In genomic region chr11:28107726-28108618, GRCh38 we compare ENCODE assay signal across 8 cellular contexts. TPM values are rescaled to one million over a fixed set of nuclear protein-coding genes. Genes with fewer than 3 reads are reported as not detected.
DNase-seq lines count a peak whose midpoint lies in the region; TF ChIP-seq lines count a peak whose summit lies in the region.

KIF18A (minus strand) TSS chr11:28108156; CDS start chr11:28097947, 10,209 bp downstream.
A gene with protein sequence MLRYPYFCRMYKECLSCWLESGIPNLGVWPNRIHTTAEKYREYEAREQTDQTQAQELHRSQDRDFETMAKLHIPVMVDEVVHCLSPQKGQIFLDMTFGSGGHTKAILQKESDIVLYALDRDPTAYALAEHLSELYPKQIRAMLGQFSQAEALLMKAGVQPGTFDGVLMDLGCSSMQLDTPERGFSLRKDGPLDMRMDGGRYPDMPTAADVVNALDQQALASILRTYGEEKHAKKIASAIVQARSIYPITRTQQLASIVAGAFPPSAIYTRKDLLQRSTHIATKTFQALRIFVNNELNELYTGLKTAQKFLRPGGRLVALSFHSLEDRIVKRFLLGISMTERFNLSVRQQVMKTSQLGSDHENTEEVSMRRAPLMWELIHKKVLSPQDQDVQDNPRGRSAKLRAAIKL (plus strand): TSS chr11:28108388. CDS start chr11:28113335, 4,947 bp downstream.

- H3K4me3 Mint-ChIP-seq in HFFc6 = peak within 1 kb of the TSS; percentile 98
- H3K4me3 Mint-ChIP-seq in activated naive CD4-positive, alpha-beta T cell treated with anti-CD3 and anti-CD28 coated beads, Interleukin-2, amount 10 ng/mL, durations not matched to agents 7 days and 5 days = peak within 1 kb of the TSS; percentile 89

- CTCF ChIA-PET in activated naive CD4-positive, alpha-beta T cell treated with anti-CD3 and anti-CD28 coated beads, Interleukin-2, amount 10 ng/mL, durations not matched to agents 7 days and 5 days (lab: Charles Lee) = interaction anchor here (0.6 kb wide), 1 partner anchor 11 kb away, joined by 3 read pairs; no protein-coding TSS in a partner anchor

- H3K9ac ChIP-seq in SK-N-MC (ENCODE audit: insufficient read length) = peak within 1 kb of the TSS; percentile 97

- no peaks in the 10 kb centered on the region; the same call in 1 of the 2 replicates for H3K36me3 ChIP-seq in SK-N-MC (ENCODE audit: insufficient read depth, low read length)

- H3K27ac ChIP-seq in SK-N-MC (peak within 1 kb of the TSS; percentile 86), temporal lobe (ENCODE audit: low read depth, low read length) (peak within 1 kb of the TSS; percentile 72)

- TF ChIP-seq CTCF in HFFc6 (IDR thresholded peaks at IDR 0.05) (no peak; the same call in 1 of the 2 replicates), NB4 (IDR thresholded peaks at IDR 0.05; ENCODE audit: low read depth, low read length) (no peak)

- H3K27me3 Mint-ChIP-seq in HFFc6 (ENCODE audit: insufficient read depth) = peaks cover 10% of the 10 kb centered on the region
- peaks cover 4% of the 10 kb centered on the region for H3K27me3 Mint-ChIP-seq in activated naive CD4-positive, alpha-beta T cell treated with anti-CD3 and anti-CD28 coated beads, Interleukin-2, amount 10 ng/mL, durations not matched to agents 7 days and 5 days

- no peaks in the 10 kb centered on the region; the same call in 1 of the 2 replicates for H3K9me3 ChIP-seq in SK-N-MC (ENCODE audit: low read depth, low read length)

- peak; percentile 64 for TF ChIP-seq POLR2A in NB4 (IDR thresholded peaks at IDR 0.05; ENCODE audit: extremely low read depth, insufficient read length)

- H3K36me3 Mint-ChIP-seq in HFFc6 (ENCODE audit: low read depth) = peaks cover 30% of the 10 kb centered on the region; the same call in 1 of the 2 replicates
- peaks cover 12% of the 10 kb centered on the region for H3K36me3 Mint-ChIP-seq in activated naive CD4-positive, alpha-beta T cell treated with anti-CD3 and anti-CD28 coated beads, Interleukin-2, amount 10 ng/mL, durations not matched to agents 7 days and 5 days

- peak; percentile 93 for DNase-seq in GM04503 (ENCODE audit: low read depth)
- DNase-seq in HFFc6 = peak; percentile 99
- peak; percentile 99 for DNase-seq in NB4 (ENCODE audit: low read depth)
- DNase-seq in SK-N-MC (ENCODE audit: low read depth, low spot score) = peak; percentile 68
- peak; percentile 99 for DNase-seq in activated naive CD4-positive, alpha-beta T cell treated with anti-CD3 and anti-CD28 coated beads, Interleukin-2, amount 10 ng/mL, durations not matched to agents 7 days and 5 days
- peak; percentile 91 for DNase-seq in germinal center (ENCODE audit: low spot score)
- peak; percentile 80 to 100 (median 98) for DNase-seq in nucleus accumbens (lab: John Stamatoyannopoulos, UW)

- H3K4me3 ChIP-seq in NB4 (ENCODE audit: low read depth, low read length) (peak within 1 kb of the TSS; percentile 88), SK-N-MC (peak within 1 kb of the TSS; percentile 99)

- H3K27ac Mint-ChIP-seq in HFFc6 = peak within 1 kb of the TSS; percentile 99
- peak within 1 kb of the TSS; percentile 99 for H3K27ac Mint-ChIP-seq in activated naive CD4-positive, alpha-beta T cell treated with anti-CD3 and anti-CD28 coated beads, Interleukin-2, amount 10 ng/mL, durations not matched to agents 7 days and 5 days

- no peaks in the 10 kb centered on the region for H3K9me3 Mint-ChIP-seq in HFFc6
- no peaks in the 10 kb centered on the region for H3K9me3 Mint-ChIP-seq in activated naive CD4-positive, alpha-beta T cell treated with anti-CD3 and anti-CD28 coated beads, Interleukin-2, amount 10 ng/mL, durations not matched to agents 7 days and 5 days

- peaks cover 81% of the 10 kb centered on the region for H3K4me1 Mint-ChIP-seq in HFFc6 (ENCODE audit: low read depth)
- peaks cover 79% of the 10 kb centered on the region for H3K4me1 Mint-ChIP-seq in activated naive CD4-positive, alpha-beta T cell treated with anti-CD3 and anti-CD28 coated beads, Interleukin-2, amount 10 ng/mL, durations not matched to agents 7 days and 5 days

RNA-seq across cellular contexts. Expression of gene KIF18A, which starts in this region (rescaled TPM):
- 10 to 100 TPM; 13.1 to 25.4 (median 22.4) TPM for total RNA-seq in HFFc6 (2021; fragmentation: NEBNext Ultra II Directional; extraction: Animal tissue kit (Norgen Biotek cat#: 25700))
- total RNA-seq in temporal lobe = 3.4 TPM

RNA-seq across cellular contexts. Expression of the second gene that starts in this region (rescaled TPM):
- 10 to 100 TPM; 11.0 to 14.1 (median 12.4) TPM for total RNA-seq in HFFc6 (2021; fragmentation: NEBNext Ultra II Directional; extraction: Animal tissue kit (Norgen Biotek cat#: 25700))
- 12.3 TPM for total RNA-seq in temporal lobe

Comparison
In these comparisons a context has a peak if more than half of its experiments do, and no peak if none do; other contexts are left out.
1. Peak in every context shown above with its lines: DNase-seq, H3K4me3 ChIP-seq and H3K27ac ChIP-seq.